ENCODE assay signal across 8 cellular contexts in the genomic region with DNA sequence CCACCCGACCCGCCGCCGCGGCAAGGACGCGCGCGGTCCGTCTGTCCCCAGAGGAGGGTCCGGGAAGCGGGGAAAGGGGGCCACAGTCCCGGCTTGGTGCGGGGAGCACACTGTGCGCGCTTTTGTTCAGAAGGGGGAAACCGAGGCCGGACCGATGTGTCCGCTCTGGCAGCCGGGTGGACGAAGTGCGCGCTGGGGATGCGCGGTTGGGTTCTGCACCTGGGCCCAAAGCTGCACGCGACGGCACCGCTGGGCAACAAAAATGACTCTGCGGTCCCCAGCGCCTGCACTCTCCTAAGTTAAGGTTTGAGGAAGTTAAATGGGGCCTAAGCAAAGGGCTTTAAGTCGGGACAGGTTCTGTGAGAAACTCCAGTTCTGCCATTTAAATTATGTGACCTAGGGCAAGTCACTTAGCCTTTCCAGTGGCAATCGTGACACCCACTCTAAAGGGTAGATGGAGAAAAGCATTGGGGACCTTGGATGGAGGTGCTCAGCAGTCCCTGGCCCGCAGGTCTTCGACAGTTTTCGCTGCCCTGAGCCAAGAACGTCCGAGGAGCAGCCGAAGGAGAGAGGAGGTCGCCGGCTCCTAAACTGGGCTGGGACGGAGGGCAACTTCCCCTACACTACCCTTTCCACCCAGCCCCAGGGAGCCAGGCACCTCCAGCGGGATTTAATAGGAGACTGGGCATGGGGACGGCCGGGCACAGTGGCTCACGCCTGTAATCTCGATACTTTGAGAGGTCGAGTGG. TPM values are rescaled to one million over a fixed set of nuclear protein-coding genes. Genes with fewer than 3 reads are reported as not detected.
DNase-seq lines count a peak whose midpoint lies in the region; ATAC-seq and FAIRE-seq lines count a peak whose summit lies in the region.

No MANE protein-coding gene starts in this region.

- no peaks in the 10 kb centered on the region for H3K27me3 ChIP-seq in effector memory CD4-positive, alpha-beta T cell (replicated peaks; ENCODE audit: control insufficient read depth, insufficient read depth, low read length, poor library complexity, severe bottlenecking)

- peak overlapping the region; percentile 96 for H3K27ac ChIP-seq in effector memory CD4-positive, alpha-beta T cell (ENCODE audit: insufficient read depth, low read length, poor library complexity, severe bottlenecking)
- H3K27ac ChIP-seq in temporal lobe (ENCODE audit: low read depth, low read length), result peak overlapping the region; percentile 91

- peak overlapping the region; percentile 97 for H3K4me3 Mint-ChIP-seq in T-helper 17 cell

- H3K27ac Mint-ChIP-seq in T-helper 17 cell, result peak overlapping the region; percentile 99

- no peaks in the 10 kb centered on the region for H3K36me3 Mint-ChIP-seq in T-helper 17 cell (ENCODE audit: low read depth)

- FAIRE-seq in RCC 7860 (lab: Jason Lieb, UNC), result no peak

- peaks cover 26% of the 10 kb centered on the region for H3K4me1 Mint-ChIP-seq in T-helper 17 cell

- H3K4me3 ChIP-seq in effector memory CD4-positive, alpha-beta T cell (ENCODE audit: insufficient read depth, low read depth, low read length, poor library complexity, severe bottlenecking), result peak overlapping the region; percentile 77

- peak; percentile 79 for DNase-seq in DMS53 (lab: John Stamatoyannopoulos, UW)
- no peak for DNase-seq in T-helper 17 cell
- DNase-seq in effector memory CD4-positive, alpha-beta T cell, result peak in 1 of 3 donors; percentile 37
- DNase-seq in lung microvascular endothelial cell (ENCODE audit: low read depth in 2 of 2), result peak; percentile 7 to 21
- no peak for DNase-seq in RCC 7860 (ENCODE audit: low spot score)

- ATAC-seq in GM19397 (IDR thresholded peaks at IDR 0.05; ENCODE audit: unreplicated experiment) (peak; percentile 23), HG03460 (IDR thresholded peaks at IDR 0.05; ENCODE audit: unreplicated experiment) (peak; percentile 11), T-helper 17 cell (peak; percentile 24)

- H3K4me1 ChIP-seq in effector memory CD4-positive, alpha-beta T cell (ENCODE audit: control insufficient read depth, insufficient read depth, low read length, poor library complexity, severe bottlenecking), result peaks cover 16% of the 10 kb centered on the region

- no peaks in the 10 kb centered on the region for H3K9me3 ChIP-seq in T-helper 17 cell (ENCODE audit: control insufficient read depth, low read length, poor library complexity, severe bottlenecking)
- H3K9me3 ChIP-seq in effector memory CD4-positive, alpha-beta T cell (ENCODE audit: control insufficient read depth, low read length), result no peaks in the 10 kb centered on the region

- H3K36me3 ChIP-seq in effector memory CD4-positive, alpha-beta T cell (ENCODE audit: control insufficient read depth, insufficient read depth, low read length), result no peaks in the 10 kb centered on the region

- H3K27me3 Mint-ChIP-seq in T-helper 17 cell, result no peaks in the 10 kb centered on the region

RNA-seq across cellular contexts. Expression of gene ACBD5, which starts 0.5 kb away (rescaled TPM):
- total RNA-seq in T-helper 17 cell (10 to 100 TPM; 16.4 to 22.0 TPM), lung microvascular endothelial cell (13.3 and 18.8 TPM in 2 replicates), temporal lobe (47.2 TPM)

Comparison
In these comparisons a context has a peak if more than half of its experiments do, and no peak if none do; other contexts are left out.
1. DNase-seq: peak in DMS53 (single experiment) and lung microvascular endothelial cell (2 of 2); none in T-helper 17 cell (0 of 3) and RCC 7860 (single experiment).
2. Peak in every context shown above with its lines, with median percentiles within 50 percentile points of each other: ATAC-seq.